ENCODE assay signal across 8 cellular contexts in genomic region chr3:64150527-64151238, GRCh38.
DNase-seq lines count a peak whose midpoint lies in the region; ATAC-seq and TF ChIP-seq lines count a peak whose summit lies in the region.

No MANE protein-coding gene starts in this region.

- POLR2A ChIA-PET in PC-3 (lab: Charles Lee; ENCODE audit: unreplicated experiment) = no interaction called here

- no peaks in the 10 kb centered on the region for H3F3A ChIP-seq in PC-3 (ENCODE audit: low read length, unreplicated experiment)

- no peaks in the 10 kb centered on the region for H3K27me3 ChIP-seq in PC-3 (ENCODE audit: low read length)

- H3K79me2 ChIP-seq in PC-3 (ENCODE audit: low read length) = no peaks in the 10 kb centered on the region

- peaks cover 14% of the 10 kb centered on the region for H3K4me1 ChIP-seq in PC-3 (ENCODE audit: insufficient read depth, low read length)

- H3K9me3 ChIP-seq in PC-3 (ENCODE audit: low read length) = no peaks in the 10 kb centered on the region

- H3K4me3 ChIP-seq in PC-3 (ENCODE audit: low read length) (no peak overlapping the region), foreskin fibroblast (ENCODE audit: low read depth in 1 of 2, low read length in 2 of 2) (no peak overlapping the region)

- no peaks in the 10 kb centered on the region for H4K20me1 ChIP-seq in PC-3 (ENCODE audit: low read length)

- intact Hi-C loops in PC-3 (cut with micrococcal nuclease) = loop anchor here (2.0 kb wide), 1 partner anchor 26 kb away; no protein-coding TSS in a partner anchor

- BruUV-seq in PC-3 (replicated peaks; lab: Mats Ljungman, UMichigan) = no TSS peak

- peak overlapping the region; percentile 66 for H3K27ac ChIP-seq in PC-3 (ENCODE audit: low read length)

- TF ChIP-seq CTCF in PC-3 (conservative IDR thresholded peaks at IDR 0.05; ENCODE audit: low read depth, low read length) = no peak
- no peak for TF ChIP-seq CTCF in foreskin fibroblast (IDR thresholded peaks at IDR 0.05; ENCODE audit: low read depth, low read length)

- DNase-seq in DMS53 (lab: John Stamatoyannopoulos, UW) (peak; percentile 93), PC-3 (peak; percentile 70), foreskin fibroblast (peak; percentile 83 to 89), retina (peak; percentile 29), iPS-NIHi7 (ENCODE audit: extremely low spot score) (no peak), activated gamma-delta T cell (lab: John Stamatoyannopoulos, UW) (no peak)

- no peak overlapping the region for H2AFZ ChIP-seq in PC-3 (ENCODE audit: low read length)

- H3K4me2 ChIP-seq in PC-3 (ENCODE audit: low read length) = peak overlapping the region; percentile 41; the same call in 1 of the 2 replicates

- H3K36me3 ChIP-seq in PC-3 (ENCODE audit: low read depth, low read length) = no peaks in the 10 kb centered on the region

- ATAC-seq in PC-3 (peak; percentile 99), GM19452 (IDR thresholded peaks at IDR 0.05; ENCODE audit: unreplicated experiment) (no peak), HG03025 (IDR thresholded peaks at IDR 0.05; ENCODE audit: low FRiP score, unreplicated experiment) (no peak)

- CTCF ChIA-PET in PC-3 (lab: Charles Lee) = interaction anchor here (0.6 kb wide), 1 partner anchor 19 kb away, joined by 5 read pairs; no protein-coding TSS in a partner anchor

- H3K9ac ChIP-seq in PC-3 (ENCODE audit: low read length) = peak overlapping the region; percentile 47; the same call in 1 of the 2 replicates

- no peaks in the 10 kb centered on the region for H3K9me2 ChIP-seq in PC-3 (replicated peaks; ENCODE audit: low read length)

Comparison
In these comparisons a context has a peak if more than half of its experiments do, and no peak if none do; other contexts are left out.
1. DNase-seq: peak in DMS53 (single experiment), PC-3 (single experiment), foreskin fibroblast (2 of 2) and retina (single experiment); none in iPS-NIHi7 (single experiment) and activated gamma-delta T cell (single experiment).